Comparison of ENCODE assay signal across 1 cellular context in genomic region chr5:140564196-140565023, GRCh38.
TF ChIP-seq lines count a peak whose summit lies in the region.

Gene APBB3 (minus strand): TSS chr5:140564598. CDS start chr5:140564245, 353 bp downstream.
Gene SLC35A4 (plus strand): TSS chr5:140564828. CDS start chr5:140567170, 2,342 bp downstream.

TF ChIP-seq in WTC11, 78 proteins besides CTCF, POLR2A, EP300 and RAD21 (continued from another document):
- TF ChIP-seq ZNF232 (CRISPR knock-in tag; IDR thresholded peaks at IDR 0.05) (no peak), PRRX2 (CRISPR knock-in tag; IDR thresholded peaks at IDR 0.05) (peak; percentile 70), PRDM15 (CRISPR knock-in tag; IDR thresholded peaks at IDR 0.05) (no peak), E2F5 (CRISPR knock-in tag; IDR thresholded peaks at IDR 0.05) (peak; percentile 81), ZNF532 (CRISPR knock-in tag; IDR thresholded peaks at IDR 0.05; ENCODE audit: borderline replicate concordance) (no peak), SOX15 (CRISPR knock-in tag; IDR thresholded peaks at IDR 0.05) (no peak), CREB1 (CRISPR knock-in tag; IDR thresholded peaks at IDR 0.05) (peak; percentile 81; the same call in 1 of the 2 replicates), ZMAT4 (CRISPR knock-in tag; IDR thresholded peaks at IDR 0.05) (no peak), NR2C2 (CRISPR knock-in tag; IDR thresholded peaks at IDR 0.05) (peak; percentile 44; the same call in 1 of the 2 replicates), MYBL2 (CRISPR knock-in tag; IDR thresholded peaks at IDR 0.05) (peak; percentile 90), IRF1 (CRISPR knock-in tag; IDR thresholded peaks at IDR 0.05) (no peak), GRHL2 (CRISPR knock-in tag; IDR thresholded peaks at IDR 0.05; ENCODE audit: insufficient replicate concordance, severe bottlenecking) (no peak), CDX4 (CRISPR knock-in tag; IDR thresholded peaks at IDR 0.05; ENCODE audit: borderline replicate concordance) (no peak), EMX1 (CRISPR knock-in tag; IDR thresholded peaks at IDR 0.05) (0 out of 2 replicates have a peak, but pooled peaks have one; percentile 53), CBFB (CRISPR knock-in tag; IDR thresholded peaks at IDR 0.05; ENCODE audit: low read depth) (no peak), ZNF416 (CRISPR knock-in tag; IDR thresholded peaks at IDR 0.05) (no peak), ZNF396 (CRISPR knock-in tag; IDR thresholded peaks at IDR 0.05; ENCODE audit: borderline replicate concordance) (no peak), MAX (CRISPR knock-in tag; IDR thresholded peaks at IDR 0.05) (peak; percentile 99), TEAD4 (CRISPR knock-in tag; IDR thresholded peaks at IDR 0.05) (peak; percentile 75; the same call in 1 of the 2 replicates), NFE2L1 (CRISPR knock-in tag; IDR thresholded peaks at IDR 0.05) (peak; percentile 91), ATF6 (CRISPR knock-in tag; IDR thresholded peaks at IDR 0.05) (no peak), CREM (CRISPR knock-in tag; IDR thresholded peaks at IDR 0.05) (peak; percentile 91), ETV6 (CRISPR knock-in tag; IDR thresholded peaks at IDR 0.05) (peak; percentile 94), ZNF121 (CRISPR knock-in tag; IDR thresholded peaks at IDR 0.05) (no peak), NR3C1 (CRISPR knock-in tag; conservative IDR thresholded peaks at IDR 0.05; ENCODE audit: low read depth) (no peak), ATF2 (CRISPR knock-in tag; IDR thresholded peaks at IDR 0.05; ENCODE audit: borderline replicate concordance, low read depth) (peak; percentile 75; the same call in 1 of the 2 replicates), MXD4 (CRISPR knock-in tag; IDR thresholded peaks at IDR 0.05; ENCODE audit: borderline replicate concordance) (no peak), JAZF1 (CRISPR knock-in tag; IDR thresholded peaks at IDR 0.05) (no peak), ZBTB43 (CRISPR knock-in tag; IDR thresholded peaks at IDR 0.05) (0 out of 2 replicates have a peak, but pooled peaks have one; percentile 69), RELA (CRISPR knock-in tag; IDR thresholded peaks at IDR 0.05; ENCODE audit: borderline replicate concordance) (peak; percentile 93), SMAD3 (CRISPR knock-in tag; IDR thresholded peaks at IDR 0.05; ENCODE audit: borderline replicate concordance) (peak; percentile 44; the same call in 1 of the 2 replicates), FOXJ3 (CRISPR knock-in tag; IDR thresholded peaks at IDR 0.05; ENCODE audit: borderline replicate concordance) (no peak), ATF3 (CRISPR knock-in tag; conservative IDR thresholded peaks at IDR 0.05) (no peak; the same call in 1 of the 2 replicates), ZNF138 (CRISPR knock-in tag; conservative IDR thresholded peaks at IDR 0.05) (0 out of 2 replicates have a peak, but pooled peaks have one; percentile 61), FOXP1 (CRISPR knock-in tag; IDR thresholded peaks at IDR 0.05; ENCODE audit: borderline replicate concordance) (peak; percentile 93), JUN (CRISPR knock-in tag; IDR thresholded peaks at IDR 0.05) (peak; percentile 40; the same call in 1 of the 2 replicates), FOXP4 (CRISPR knock-in tag; IDR thresholded peaks at IDR 0.05) (no peak; the same call in 1 of the 2 replicates)
